1 cellular context compared by ENCODE assay signal in genomic region chr1:95176859-95177258, GRCh38.
TF ChIP-seq lines count a peak whose summit lies in the region.

No MANE protein-coding gene starts in this region.

TF ChIP-seq in GM23338, 12 proteins besides CTCF, POLR2A, EP300 and RAD21 (continued from another document):
- TF ChIP-seq REST (IDR thresholded peaks at IDR 0.05; ENCODE audit: unreplicated experiment) (no peak), JUNB (IDR thresholded peaks at IDR 0.05; ENCODE audit: unreplicated experiment) (no peak), ZNF331 (CRISPR knock-in tag; IDR thresholded peaks at IDR 0.05; ENCODE audit: low read depth) (no peak), EZH2phosphoT487 (IDR thresholded peaks at IDR 0.05; ENCODE audit: unreplicated experiment) (no peak), ZNF462 (CRISPR knock-in tag; IDR thresholded peaks at IDR 0.05) (no peak)
